12 cellular contexts compared by ENCODE assay signal in genomic region chr4:185623444-185624247, GRCh38.
DNase-seq lines count a peak whose midpoint lies in the region; ATAC-seq and TF ChIP-seq lines count a peak whose summit lies in the region.
"Had no signal": no experiment of that assay in that cellular context is flagged by ENCODE, and none has a peak within 500 bp of the region (broad histone marks: within the 10 kb centered on the region; RNA-seq: fewer than 3 reads in every experiment).

No MANE protein-coding gene starts in this region.

- ATAC-seq in natural killer cell treated with Interleukin-12 subunit alpha and Interleukin-12 subunit beta and Interleukin-15 and Interleukin-18, amount 100 ng/mL, for 72 hours = no peak
- no peak for ATAC-seq in natural killer cell
- peak in 7 of 8 donors; percentile 21 to 66 (median 49) for ATAC-seq in heart right ventricle
- peak; percentile 21 for ATAC-seq in left lobe of liver
- no peak for ATAC-seq in GM18511 (IDR thresholded peaks at IDR 0.05; ENCODE audit: unreplicated experiment)

- TF ChIP-seq CTCF in natural killer cell (IDR thresholded peaks at IDR 0.05) = no peak
- no peak for TF ChIP-seq CTCF in heart right ventricle (IDR thresholded peaks at IDR 0.05)
- no peak for TF ChIP-seq CTCF in endodermal cell (conservative IDR thresholded peaks at IDR 0.05)

- no peaks in the 10 kb centered on the region for H3K36me3 Mint-ChIP-seq in natural killer cell treated with Interleukin-12 subunit alpha and Interleukin-12 subunit beta and Interleukin-15 and Interleukin-18, amount 100 ng/mL, for 72 hours
- H3K36me3 Mint-ChIP-seq in natural killer cell (no peaks in the 10 kb centered on the region), endodermal cell (ENCODE audit: low read depth) (no peaks in the 10 kb centered on the region)

- WGBS in heart right ventricle, 2 donors = 85 to 86% methylated on average over 45 of the region's 45 CpGs
- 97% methylated on average over 41 to 45 of the region's 45 CpGs for WGBS in endodermal cell (ENCODE audit: insufficient coverage in 1 of 2, insufficient read length in 1 of 2), 2 experiments

- H3K36me3 ChIP-seq in heart right ventricle (peaks cover 0 to 96% (median 12%) of the 10 kb centered on the region in 9 donors), endodermal cell (ENCODE audit: control insufficient read depth, insufficient read depth, low read length) (no peaks in the 10 kb centered on the region)

- peaks cover 7% of the 10 kb centered on the region in 2 donors for H3K27me3 Mint-ChIP-seq in natural killer cell treated with Interleukin-12 subunit alpha and Interleukin-12 subunit beta and Interleukin-15 and Interleukin-18, amount 100 ng/mL, for 72 hours
- peaks cover 0 to under 1% of the 10 kb centered on the region in 2 donors for H3K27me3 Mint-ChIP-seq in natural killer cell (ENCODE audit: low read depth in 2 of 2)
- peaks cover 8% of the 10 kb centered on the region for H3K27me3 Mint-ChIP-seq in endodermal cell (ENCODE audit: insufficient read depth)

- no peaks in the 10 kb centered on the region for H3K27me3 ChIP-seq in heart right ventricle
- H3K27me3 ChIP-seq in endodermal cell (ENCODE audit: control insufficient read depth, insufficient read depth, low read length, poor library complexity, severe bottlenecking) = no peaks in the 10 kb centered on the region

- no peak overlapping the region for H3K4me3 ChIP-seq in heart right ventricle
- no peak overlapping the region for H3K4me3 ChIP-seq in endodermal cell (ENCODE audit: low read length)
- H3K4me3 ChIP-seq: GM23248 had no signal

- no peaks in the 10 kb centered on the region for H3K4me1 Mint-ChIP-seq in natural killer cell treated with Interleukin-12 subunit alpha and Interleukin-12 subunit beta and Interleukin-15 and Interleukin-18, amount 100 ng/mL, for 72 hours (ENCODE audit: low read depth in 2 of 2)
- no peaks in the 10 kb centered on the region for H3K4me1 Mint-ChIP-seq in natural killer cell
- no peaks in the 10 kb centered on the region for H3K4me1 Mint-ChIP-seq in endodermal cell

- intact Hi-C loops in natural killer cell (cut with micrococcal nuclease) (no loop called here), heart right ventricle (cut with DNase I) (no loop called here)

- H3K27ac ChIP-seq in heart right ventricle = peak overlapping the region in 1 of 10 donors; percentile 34
- H3K27ac ChIP-seq in endodermal cell (ENCODE audit: low read depth, low read length) = no peak overlapping the region
- H3K27ac ChIP-seq: C4-2B, GM23248 had no signal

- no peak overlapping the region for H3K4me3 Mint-ChIP-seq in natural killer cell treated with Interleukin-12 subunit alpha and Interleukin-12 subunit beta and Interleukin-15 and Interleukin-18, amount 100 ng/mL, for 72 hours
- H3K4me3 Mint-ChIP-seq in natural killer cell (no peak overlapping the region), endodermal cell (no peak overlapping the region)
- H3K4me3 Mint-ChIP-seq: CD4-positive, alpha-beta T cell had no signal

- no peaks in the 10 kb centered on the region for H3K9me3 ChIP-seq in heart right ventricle
- H3K9me3 ChIP-seq in endodermal cell (ENCODE audit: control insufficient read depth, low read length) = no peaks in the 10 kb centered on the region
- H3K9me3 ChIP-seq: Caco-2 had no signal

- no peak overlapping the region for H3K9ac ChIP-seq in endodermal cell (ENCODE audit: extremely low read depth, low read length, poor library complexity, severe bottlenecking)
- H3K9ac ChIP-seq: GM23248 had no signal

- DNase-seq in natural killer cell treated with Interleukin-12 subunit alpha and Interleukin-12 subunit beta and Interleukin-15 and Interleukin-18, amount 100 ng/mL, for 72 hours (ENCODE audit: low spot score) = peak; percentile 45
- DNase-seq in natural killer cell (no peak), heart right ventricle (no peak), left lobe of liver (ENCODE audit: low spot score) (no peak), endodermal cell (no peak)
- DNase-seq: ACHN; Caco-2; CD4-positive, alpha-beta T cell; GM23248; HCEC 1CT had no signal

- H3K4me1 ChIP-seq in heart right ventricle (peaks cover 0 to 25% (median 6%) of the 10 kb centered on the region in 9 donors), endodermal cell (ENCODE audit: control insufficient read depth, insufficient read depth, low read length) (peaks cover 4% of the 10 kb centered on the region)
- H3K4me1 ChIP-seq: Caco-2 had no signal

- no peaks in the 10 kb centered on the region for H3K9me3 Mint-ChIP-seq in natural killer cell treated with Interleukin-12 subunit alpha and Interleukin-12 subunit beta and Interleukin-15 and Interleukin-18, amount 100 ng/mL, for 72 hours
- H3K9me3 Mint-ChIP-seq in natural killer cell = no peaks in the 10 kb centered on the region
- H3K9me3 Mint-ChIP-seq in endodermal cell = no peaks in the 10 kb centered on the region
- H3K9me3 Mint-ChIP-seq: CD4-positive, alpha-beta T cell had no signal

- no peak overlapping the region for H3K27ac Mint-ChIP-seq in natural killer cell treated with Interleukin-12 subunit alpha and Interleukin-12 subunit beta and Interleukin-15 and Interleukin-18, amount 100 ng/mL, for 72 hours
- no peak overlapping the region for H3K27ac Mint-ChIP-seq in natural killer cell
- H3K27ac Mint-ChIP-seq in endodermal cell = no peak overlapping the region
- H3K27ac Mint-ChIP-seq: CD4-positive, alpha-beta T cell had no signal

Comparison
In these comparisons a context has a peak if more than half of its experiments do, and no peak if none do; other contexts are left out.
1. ATAC-seq: peak in heart right ventricle (7 of 8) and left lobe of liver (single experiment); none in natural killer cell treated with Interleukin-12 subunit alpha and Interleukin-12 subunit beta and Interleukin-15 and Interleukin-18, amount 100 ng/mL, for 72 hours (0 of 2), natural killer cell (0 of 3) and GM18511 (single experiment).